In genomic region chr3:5133689-5134088, GRCh38 we compare ENCODE assay signal across 15 cellular contexts. TPM values are rescaled to one million over a fixed set of nuclear protein-coding genes. Genes with fewer than 3 reads are reported as not detected.
A peak's percentile ranks its signal among the peaks of the same experiment; 100 is the strongest.
DNase-seq lines count a peak whose midpoint lies in the region; ATAC-seq lines count a peak whose summit lies in the region.
"Had no signal": no experiment of that assay in that cellular context is flagged by ENCODE, and none has a peak within 500 bp of the region (broad histone marks: within the 10 kb centered on the region; RNA-seq: fewer than 3 reads in every experiment).

No MANE protein-coding gene starts in this region.

- H3K27ac ChIP-seq in HUES6 (ENCODE audit: low read depth, low read length): 0 out of 2 replicates have a peak overlapping the region, but pooled peaks have one; percentile 46
- H3K27ac ChIP-seq in epithelial cell of prostate: peak overlapping the region; percentile 17

- H3K27ac Mint-ChIP-seq in activated T-cell treated with anti-CD3 and anti-CD28 coated beads, Interleukin-2, amount 50 U/mL, for 72 hours: peak overlapping the region; percentile 52
- peak overlapping the region; percentile 64 for H3K27ac Mint-ChIP-seq in stimulated activated memory B cell treated with anti-CD40 and anti-IgM and Interleukin-4, amounts not matched to agents 10 μg/mL and 1 μg/mL and 100 μg/mL, for 72 hours

- no peaks in the 10 kb centered on the region for H3K27me3 ChIP-seq in HUES6 (ENCODE audit: control insufficient read depth, insufficient read depth, low read length)

- no peaks in the 10 kb centered on the region for H3K9me3 ChIP-seq in HUES6 (ENCODE audit: control insufficient read depth, insufficient read depth, low read depth, low read length)
- H3K9me3 ChIP-seq: HAP-1 had no signal

- H3K4me3 Mint-ChIP-seq in activated T-cell treated with anti-CD3 and anti-CD28 coated beads, Interleukin-2, amount 50 U/mL, for 72 hours: no peak overlapping the region
- H3K4me3 Mint-ChIP-seq in activated T-cell treated with anti-CD3 and anti-CD28 coated beads, Interleukin-2, amount 50 U/mL, for 4 hours: no peak overlapping the region
- H3K4me3 Mint-ChIP-seq in stimulated activated memory B cell treated with anti-CD40 and anti-IgM and Interleukin-4, amounts not matched to agents 10 μg/mL and 1 μg/mL and 100 μg/mL, for 72 hours: no peak overlapping the region

- ATAC-seq in activated T-cell treated with anti-CD3 and anti-CD28 coated beads, Interleukin-2, amount 50 U/mL, for 72 hours (replicated peaks in 1 of 2): no peak
- ATAC-seq in activated T-cell treated with anti-CD3 and anti-CD28 coated beads, Interleukin-2, amount 50 U/mL, for 4 hours: no peak
- no peak for ATAC-seq in stimulated activated memory B cell treated with anti-CD40 and anti-IgM and Interleukin-4, amounts not matched to agents 10 μg/mL and 1 μg/mL and 100 μg/mL, for 72 hours
- no peak for ATAC-seq in HG03354 (IDR thresholded peaks at IDR 0.05; ENCODE audit: poor library complexity, severe bottlenecking, unreplicated experiment)
- no peak for ATAC-seq in GM18861 (IDR thresholded peaks at IDR 0.05; ENCODE audit: unreplicated experiment)
- ATAC-seq in GM19467 (IDR thresholded peaks at IDR 0.05; ENCODE audit: unreplicated experiment): no peak
- ATAC-seq: activated CD4-positive, CD25-positive, alpha-beta regulatory T cell treated with anti-CD3 and anti-CD28 coated beads, Interleukin-2, amount 50 U/mL, for 24 hours had no signal

- no peaks in the 10 kb centered on the region; the same call in 1 of the 2 replicates for H3K36me3 ChIP-seq in HUES6 (ENCODE audit: control insufficient read depth, insufficient read depth, low read length)
- H3K36me3 ChIP-seq: HAP-1 had no signal

- peaks cover 46% of the 10 kb centered on the region for H3K4me1 Mint-ChIP-seq in activated T-cell treated with anti-CD3 and anti-CD28 coated beads, Interleukin-2, amount 50 U/mL, for 72 hours (ENCODE audit: low read depth)
- peaks cover 51% of the 10 kb centered on the region for H3K4me1 Mint-ChIP-seq in activated T-cell treated with anti-CD3 and anti-CD28 coated beads, Interleukin-2, amount 50 U/mL, for 4 hours (ENCODE audit: low read depth)
- peaks cover 71% of the 10 kb centered on the region for H3K4me1 Mint-ChIP-seq in stimulated activated memory B cell treated with anti-CD40 and anti-IgM and Interleukin-4, amounts not matched to agents 10 μg/mL and 1 μg/mL and 100 μg/mL, for 72 hours

- H3K4me1 ChIP-seq in HUES6 (ENCODE audit: control insufficient read depth, insufficient read depth, low read length): peaks cover 29% of the 10 kb centered on the region

- peaks cover 2 to 3% of the 10 kb centered on the region in 2 donors for H3K36me3 Mint-ChIP-seq in activated T-cell treated with anti-CD3 and anti-CD28 coated beads, Interleukin-2, amount 50 U/mL, for 72 hours (ENCODE audit: insufficient read depth in 2 of 2)
- H3K36me3 Mint-ChIP-seq in activated T-cell treated with anti-CD3 and anti-CD28 coated beads, Interleukin-2, amount 50 U/mL, for 4 hours (ENCODE audit: insufficient read depth): peaks cover 4% of the 10 kb centered on the region
- H3K36me3 Mint-ChIP-seq in stimulated activated memory B cell treated with anti-CD40 and anti-IgM and Interleukin-4, amounts not matched to agents 10 μg/mL and 1 μg/mL and 100 μg/mL, for 72 hours: peaks cover 37% of the 10 kb centered on the region

- no peak for DNase-seq in activated T-cell treated with anti-CD3 and anti-CD28 coated beads, Interleukin-2, amount 50 U/mL, for 72 hours
- DNase-seq in activated T-cell treated with anti-CD3 and anti-CD28 coated beads, Interleukin-2, amount 50 U/mL, for 4 hours: no peak
- DNase-seq in epithelial cell of prostate (ENCODE audit: low read depth, low spot score): no peak
- DNase-seq: COR-L47; effector memory CD4-positive, alpha-beta T cell; MM.1S; NCI-H1694; T-helper 2 cell had no signal

- peak overlapping the region; percentile 2 for H3K9ac ChIP-seq in HUES6 (ENCODE audit: low read length)

- no peaks in the 10 kb centered on the region for H3K27me3 Mint-ChIP-seq in activated T-cell treated with anti-CD3 and anti-CD28 coated beads, Interleukin-2, amount 50 U/mL, for 72 hours (ENCODE audit: low read depth)
- H3K27me3 Mint-ChIP-seq in activated T-cell treated with anti-CD3 and anti-CD28 coated beads, Interleukin-2, amount 50 U/mL, for 4 hours (ENCODE audit: low read depth): no peaks in the 10 kb centered on the region
- H3K27me3 Mint-ChIP-seq in stimulated activated memory B cell treated with anti-CD40 and anti-IgM and Interleukin-4, amounts not matched to agents 10 μg/mL and 1 μg/mL and 100 μg/mL, for 72 hours: no peaks in the 10 kb centered on the region

- H3K9me3 Mint-ChIP-seq in activated T-cell treated with anti-CD3 and anti-CD28 coated beads, Interleukin-2, amount 50 U/mL, for 72 hours: no peaks in the 10 kb centered on the region
- no peaks in the 10 kb centered on the region for H3K9me3 Mint-ChIP-seq in activated T-cell treated with anti-CD3 and anti-CD28 coated beads, Interleukin-2, amount 50 U/mL, for 4 hours
- no peaks in the 10 kb centered on the region for H3K9me3 Mint-ChIP-seq in stimulated activated memory B cell treated with anti-CD40 and anti-IgM and Interleukin-4, amounts not matched to agents 10 μg/mL and 1 μg/mL and 100 μg/mL, for 72 hours

- H3K4me3 ChIP-seq in HUES6 (ENCODE audit: low read depth, low read length): no peak overlapping the region
- H3K4me3 ChIP-seq: HAP-1 had no signal

RNA-seq across cellular contexts. Expression of gene ARL8B, which starts 11.6 kb away (rescaled TPM):
- total RNA-seq in activated T-cell treated with anti-CD3 and anti-CD28 coated beads, Interleukin-2, amount 50 U/mL, for 72 hours: 10 to 100 TPM; 61.3 to 73.6 TPM
- total RNA-seq in activated T-cell treated with anti-CD3 and anti-CD28 coated beads, Interleukin-2, amount 50 U/mL, for 4 hours: 10 to 100 TPM; 66.7 to 89.4 (median 72.1) TPM

RNA-seq across cellular contexts. Expression of gene EDEM1, which starts 53.8 kb away (rescaled TPM):
- total RNA-seq in activated T-cell treated with anti-CD3 and anti-CD28 coated beads, Interleukin-2, amount 50 U/mL, for 72 hours: 100 to 1,000 TPM; 225 to 272 TPM
- total RNA-seq in activated T-cell treated with anti-CD3 and anti-CD28 coated beads, Interleukin-2, amount 50 U/mL, for 4 hours: 100 to 1,000 TPM in 1 of 3 donors, 10 to 100 TPM in 2; 94.0 to 138 (median 97.2) TPM
